ENCODE assay signal across 17 cellular contexts in the genomic region with DNA sequence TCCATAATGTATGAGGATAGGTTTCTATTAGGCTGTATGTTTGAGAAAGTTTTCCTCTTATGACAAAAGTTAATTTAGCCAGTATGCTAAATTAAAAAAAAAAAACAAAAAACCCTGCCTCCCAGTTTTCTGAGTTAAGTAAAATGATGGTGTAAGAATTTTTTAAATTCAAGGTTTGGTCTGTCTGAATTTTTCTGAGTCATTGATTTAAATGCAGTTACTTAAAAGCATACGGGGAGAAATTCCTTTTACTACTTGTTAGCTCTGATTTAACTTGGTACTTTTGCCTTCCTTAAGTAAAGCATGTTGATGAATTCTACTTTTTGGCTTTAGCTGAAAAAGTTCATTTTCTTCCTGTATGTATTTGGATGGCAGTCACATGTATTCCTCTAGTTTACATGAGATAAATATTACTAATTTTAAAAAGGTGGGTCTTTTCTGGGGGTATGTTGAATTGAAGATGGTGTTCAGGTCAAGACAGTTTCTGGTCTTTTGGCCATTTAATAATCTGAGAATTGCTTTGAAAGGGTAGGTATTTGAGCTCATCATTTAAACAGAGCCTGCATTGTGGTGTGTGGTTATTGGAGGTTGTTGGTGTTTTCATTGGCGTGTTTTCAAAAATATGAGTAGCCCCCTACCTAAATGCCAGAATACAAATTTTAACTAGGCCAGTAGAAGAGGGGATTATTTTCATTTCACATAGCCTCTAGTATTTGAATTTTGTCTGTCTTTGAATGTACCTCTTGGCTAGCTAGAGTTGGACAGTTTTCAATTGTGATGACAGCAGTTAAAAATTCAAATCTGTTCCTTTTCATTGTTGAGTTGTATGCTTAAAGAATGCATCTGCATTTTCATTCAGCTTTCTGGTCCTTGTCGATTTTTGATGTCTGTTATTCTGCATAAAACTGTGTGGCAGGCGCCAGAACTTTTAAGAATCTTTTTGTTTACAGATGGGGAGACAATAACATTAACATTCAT.
DNase-seq lines count a peak whose midpoint lies in the region; ATAC-seq and TF ChIP-seq lines count a peak whose summit lies in the region.
"Had no signal": no experiment of that assay in that cellular context is flagged by ENCODE, and none has a peak within 500 bp of the region (broad histone marks: within the 10 kb centered on the region; RNA-seq: fewer than 3 reads in every experiment).

No MANE protein-coding gene starts in this region.

- H3K9ac ChIP-seq in HUES64 (ENCODE audit: low read depth, low read length), result no peak overlapping the region

- H3K36me3 Mint-ChIP-seq in mesothelial cell of epicardium, result peaks cover 2% of the 10 kb centered on the region

- peaks cover 38% of the 10 kb centered on the region for H3K4me1 Mint-ChIP-seq in mesothelial cell of epicardium

- no peaks in the 10 kb centered on the region for H3K9me3 ChIP-seq in HUES64 (ENCODE audit: insufficient read depth, low read depth, low read length)
- no peaks in the 10 kb centered on the region for H3K9me3 ChIP-seq in hepatocyte (ENCODE audit: low read depth)
- H3K9me3 ChIP-seq: ascending aorta, Caco-2, heart left ventricle, left ventricle myocardium inferior had no signal

- no peak overlapping the region for H2AFZ ChIP-seq in hepatocyte

- peaks cover 2% of the 10 kb centered on the region for H3K9me3 Mint-ChIP-seq in mesothelial cell of epicardium
- H3K9me3 Mint-ChIP-seq: nephron had no signal

- peaks cover 37% of the 10 kb centered on the region for H3K4me1 ChIP-seq in HUES64 (ENCODE audit: insufficient read depth, low read length)
- H3K4me1 ChIP-seq in hepatocyte (ENCODE audit: insufficient read depth), result no peaks in the 10 kb centered on the region
- H3K4me1 ChIP-seq: Caco-2 had no signal

- H3K4me3 ChIP-seq in HUES64 (ENCODE audit: low read length), result no peak overlapping the region
- H3K4me3 ChIP-seq in hepatocyte, result no peak overlapping the region
- H3K4me3 ChIP-seq: ascending aorta, heart left ventricle, left ventricle myocardium inferior had no signal

- H3K79me2 ChIP-seq in hepatocyte, result peaks cover 99% of the 10 kb centered on the region

- H3K9me2 ChIP-seq in hepatocyte (replicated peaks; ENCODE audit: insufficient read depth), result no peaks in the 10 kb centered on the region

- DNase-seq in AG08396 (ENCODE audit: low spot score), result peak; percentile 49
- peak; percentile 41 for DNase-seq in cerebellar cortex (ENCODE audit: low spot score)
- DNase-seq in mesothelial cell of epicardium (ENCODE audit: low spot score in 2 of 2, unreplicated experiment in 2 of 2), result no peak
- DNase-seq in NCI-H2029 (lab: John Stamatoyannopoulos, UW), result no peak
- DNase-seq in T1000 (lab: John Stamatoyannopoulos, UW), result no peak
- DNase-seq in hepatocyte (ENCODE audit: low spot score), result no peak
- DNase-seq: Caco-2, heart left ventricle, left ventricle myocardium inferior, NCI-H2081 treated with DMSO at 0.1 percent for 48 hours, T-helper 9 cell had no signal

- no peak overlapping the region for H3K4me3 Mint-ChIP-seq in mesothelial cell of epicardium
- H3K4me3 Mint-ChIP-seq: nephron had no signal

- H3K27me3 ChIP-seq in HUES64 (ENCODE audit: insufficient read depth, low read length) (no peaks in the 10 kb centered on the region), hepatocyte (no peaks in the 10 kb centered on the region)
- H3K27me3 ChIP-seq: ascending aorta, heart left ventricle had no signal

- H3K36me3 ChIP-seq in HUES64 (ENCODE audit: insufficient read depth, low read length) (no peaks in the 10 kb centered on the region), hepatocyte (replicated peaks; ENCODE audit: insufficient read depth, low read depth) (no peaks in the 10 kb centered on the region)
- H3K36me3 ChIP-seq: ascending aorta, heart left ventricle, left ventricle myocardium inferior had no signal

- H4K20me1 ChIP-seq in hepatocyte (ENCODE audit: insufficient read depth, poor library complexity, severe bottlenecking), result peaks cover 78% of the 10 kb centered on the region

- H3K4me2 ChIP-seq in hepatocyte, result no peak overlapping the region

- ATAC-seq in HG02885 (IDR thresholded peaks at IDR 0.05; ENCODE audit: poor library complexity, unreplicated experiment), result no peak
- ATAC-seq: HCT116 had no signal

- TF ChIP-seq CTCF in mesothelial cell of epicardium (IDR thresholded peaks at IDR 0.05; ENCODE audit: unreplicated experiment) (no peak), hepatocyte (IDR thresholded peaks at IDR 0.05; ENCODE audit: poor library complexity) (no peak)

- H3K27ac ChIP-seq in HUES64 (ENCODE audit: low read depth, low read length), result peak overlapping the region; percentile 66
- H3K27ac ChIP-seq in hepatocyte, result no peak overlapping the region
- H3K27ac ChIP-seq: HL-60, left ventricle myocardium inferior had no signal

- WGBS in HUES64, result 58% methylated on average over 3 of the region's 4 CpGs
- WGBS in hepatocyte (ENCODE audit: low lambda C conversion rate, missing lambda C conversion rate), result 68% methylated on average over 4 of the region's 4 CpGs

- no peaks in the 10 kb centered on the region for H3K27me3 Mint-ChIP-seq in mesothelial cell of epicardium (ENCODE audit: low read depth)

- peak overlapping the region; percentile 68 for H3K27ac Mint-ChIP-seq in mesothelial cell of epicardium

Comparison
In these comparisons a context has a peak if more than half of its experiments do, and no peak if none do; other contexts are left out.
1. DNase-seq: peak in AG08396 (single experiment) and cerebellar cortex (single experiment); none in mesothelial cell of epicardium (0 of 2), NCI-H2029 (single experiment), T1000 (single experiment) and hepatocyte (single experiment).